Comparison of ENCODE assay signal across 25 cellular contexts in the genomic region with DNA sequence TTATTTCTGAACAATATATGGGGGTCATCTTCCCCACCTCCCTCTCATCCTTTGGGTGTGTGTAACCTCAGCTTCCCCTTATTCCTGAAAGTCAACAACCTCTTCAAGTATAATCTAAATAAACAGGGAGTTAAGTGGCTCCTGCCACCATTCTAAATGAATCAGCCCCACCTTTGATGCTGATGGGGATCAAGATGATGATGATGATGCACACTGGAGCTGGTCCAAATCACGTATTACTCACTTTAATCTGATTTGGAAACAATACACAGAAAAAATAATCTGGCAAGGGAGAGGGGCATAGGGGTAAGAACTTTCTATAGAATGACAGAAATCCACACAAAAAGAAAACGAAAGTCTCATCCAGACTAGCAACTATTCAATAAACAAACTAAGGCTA. TPM values are rescaled to one million over a fixed set of nuclear protein-coding genes. Genes with fewer than 3 reads are reported as not detected.
DNase-seq lines count a peak whose midpoint lies in the region; ATAC-seq and TF ChIP-seq lines count a peak whose summit lies in the region.
"Had no signal": no experiment of that assay in that cellular context is flagged by ENCODE, and none has a peak within 500 bp of the region (broad histone marks: within the 10 kb centered on the region; RNA-seq: fewer than 3 reads in every experiment).

No MANE protein-coding gene starts in this region.

- no peaks in the 10 kb centered on the region for H3K27me3 Mint-ChIP-seq in activated CD4-positive, alpha-beta memory T cell treated with anti-CD3 and anti-CD28 coated beads for 36 hours
- no peaks in the 10 kb centered on the region for H3K27me3 Mint-ChIP-seq in activated CD4-positive, alpha-beta memory T cell treated with anti-CD3 and anti-CD28 coated beads, Interleukin-2, amount 10 ng/mL, durations not matched to agents 7 days and 5 days
- H3K27me3 Mint-ChIP-seq in activated naive CD8-positive, alpha-beta T cell treated with anti-CD3 and anti-CD28 coated beads, Interleukin-2, amount 50 U/mL, for 24 hours: no peaks in the 10 kb centered on the region
- H3K27me3 Mint-ChIP-seq in endothelial cell (ENCODE audit: unreplicated experiment) (no peaks in the 10 kb centered on the region), WTC11 (ENCODE audit: low read depth) (no peaks in the 10 kb centered on the region)

- no peak overlapping the region for H3K4me3 Mint-ChIP-seq in activated CD4-positive, alpha-beta memory T cell treated with anti-CD3 and anti-CD28 coated beads for 36 hours
- H3K4me3 Mint-ChIP-seq in activated CD4-positive, alpha-beta memory T cell treated with anti-CD3 and anti-CD28 coated beads, Interleukin-2, amount 10 ng/mL, durations not matched to agents 7 days and 5 days: no peak overlapping the region
- no peak overlapping the region for H3K4me3 Mint-ChIP-seq in activated naive CD8-positive, alpha-beta T cell treated with anti-CD3 and anti-CD28 coated beads, Interleukin-2, amount 50 U/mL, for 24 hours
- H3K4me3 Mint-ChIP-seq in endothelial cell (ENCODE audit: unreplicated experiment) (no peak overlapping the region), WTC11 (no peak overlapping the region)
- H3K4me3 Mint-ChIP-seq: CD14-positive monocyte had no signal

- ATAC-seq in activated naive CD8-positive, alpha-beta T cell treated with anti-CD3 and anti-CD28 coated beads, Interleukin-2, amount 50 U/mL, for 24 hours: no peak
- no peak for ATAC-seq in WTC11
- ATAC-seq: HCT116, lower lobe of right lung, Panc1, sciatic nerve, upper lobe of right lung had no signal

- intact Hi-C loops in activated CD4-positive, alpha-beta memory T cell treated with anti-CD3 and anti-CD28 coated beads for 36 hours (cut with micrococcal nuclease): loop anchor here (2.0 kb wide), 1 partner anchor 388 kb away; no protein-coding TSS in a partner anchor

- H3K4me3 ChIP-seq in MG63: no peak overlapping the region
- H3K4me3 ChIP-seq: lower lobe of right lung, SJSA1, upper lobe of right lung had no signal

- TF ChIP-seq CTCF in endothelial cell (IDR thresholded peaks at IDR 0.05; ENCODE audit: unreplicated experiment): no peak
- TF ChIP-seq CTCF in WTC11 (IDR thresholded peaks at IDR 0.05): no peak

- peak overlapping the region; percentile 6 for H3K27ac Mint-ChIP-seq in activated CD4-positive, alpha-beta memory T cell treated with anti-CD3 and anti-CD28 coated beads for 36 hours
- H3K27ac Mint-ChIP-seq in activated CD4-positive, alpha-beta memory T cell treated with anti-CD3 and anti-CD28 coated beads, Interleukin-2, amount 10 ng/mL, durations not matched to agents 7 days and 5 days: no peak overlapping the region
- peak overlapping the region; percentile 4 for H3K27ac Mint-ChIP-seq in activated naive CD8-positive, alpha-beta T cell treated with anti-CD3 and anti-CD28 coated beads, Interleukin-2, amount 50 U/mL, for 24 hours
- H3K27ac Mint-ChIP-seq in endothelial cell (ENCODE audit: unreplicated experiment): no peak overlapping the region
- H3K27ac Mint-ChIP-seq in WTC11: no peak overlapping the region
- H3K27ac Mint-ChIP-seq: CD14-positive monocyte had no signal

- H3K9me3 ChIP-seq in MG63: no peaks in the 10 kb centered on the region
- H3K9me3 ChIP-seq: lower lobe of right lung, SJSA1, upper lobe of right lung had no signal

- peak; percentile 35 for DNase-seq in activated CD4-positive, alpha-beta memory T cell treated with anti-CD3 and anti-CD28 coated beads for 36 hours
- no peak for DNase-seq in activated CD4-positive, alpha-beta memory T cell treated with anti-CD3 and anti-CD28 coated beads, Interleukin-2, amount 10 ng/mL, durations not matched to agents 7 days and 5 days
- DNase-seq in Daoy (ENCODE audit: low read depth): peak; percentile 23
- peak; percentile 7 for DNase-seq in MG63
- no peak for DNase-seq in activated naive CD8-positive, alpha-beta T cell treated with anti-CD3 and anti-CD28 coated beads, Interleukin-2, amount 50 U/mL, for 24 hours
- DNase-seq in endothelial cell (ENCODE audit: low spot score): no peak
- no peak for DNase-seq in AG20443 (ENCODE audit: low spot score)
- DNase-seq in WTC11 (ENCODE audit: low spot score): no peak
- DNase-seq: activated CD4-positive, alpha-beta T cell treated with anti-CD3 and anti-CD28 coated beads, Interleukin-2, amount 50 U/mL, for 4 hours; brain microvascular endothelial cell; GF-D8; KBM-7; kidney; lower lobe of right lung; NCI-H1694; NCI-H2227 treated with DMSO at 0.1 percent for 48 hours; NK-92 treated with Interleukin-12 subunit alpha and Interleukin-12 subunit beta, amount 100 ng/mL, for 24 hours; posterior cingulate gyrus; T-helper 2 cell; upper lobe of right lung had no signal

- no peaks in the 10 kb centered on the region for H3K36me3 ChIP-seq in MG63
- H3K36me3 ChIP-seq: brain microvascular endothelial cell, lower lobe of right lung, SJSA1, upper lobe of right lung had no signal

- peaks cover 3% of the 10 kb centered on the region for H3K9me3 Mint-ChIP-seq in activated CD4-positive, alpha-beta memory T cell treated with anti-CD3 and anti-CD28 coated beads for 36 hours
- peaks cover 3% of the 10 kb centered on the region for H3K9me3 Mint-ChIP-seq in activated CD4-positive, alpha-beta memory T cell treated with anti-CD3 and anti-CD28 coated beads, Interleukin-2, amount 10 ng/mL, durations not matched to agents 7 days and 5 days
- no peaks in the 10 kb centered on the region for H3K9me3 Mint-ChIP-seq in activated naive CD8-positive, alpha-beta T cell treated with anti-CD3 and anti-CD28 coated beads, Interleukin-2, amount 50 U/mL, for 24 hours
- H3K9me3 Mint-ChIP-seq in endothelial cell (ENCODE audit: unreplicated experiment): no peaks in the 10 kb centered on the region
- no peaks in the 10 kb centered on the region for H3K9me3 Mint-ChIP-seq in WTC11
- H3K9me3 Mint-ChIP-seq: CD14-positive monocyte had no signal

- peaks cover 89% of the 10 kb centered on the region for H3K4me1 Mint-ChIP-seq in activated CD4-positive, alpha-beta memory T cell treated with anti-CD3 and anti-CD28 coated beads for 36 hours (ENCODE audit: low read depth)
- peaks cover 66% of the 10 kb centered on the region for H3K4me1 Mint-ChIP-seq in activated CD4-positive, alpha-beta memory T cell treated with anti-CD3 and anti-CD28 coated beads, Interleukin-2, amount 10 ng/mL, durations not matched to agents 7 days and 5 days
- H3K4me1 Mint-ChIP-seq in activated naive CD8-positive, alpha-beta T cell treated with anti-CD3 and anti-CD28 coated beads, Interleukin-2, amount 50 U/mL, for 24 hours: peaks cover 50% of the 10 kb centered on the region
- H3K4me1 Mint-ChIP-seq in endothelial cell (ENCODE audit: unreplicated experiment) (peaks cover 31% of the 10 kb centered on the region), WTC11 (peaks cover 77% of the 10 kb centered on the region)

- no peaks in the 10 kb centered on the region for H3K27me3 ChIP-seq in MG63
- H3K27me3 ChIP-seq: brain microvascular endothelial cell, SJSA1, upper lobe of right lung had no signal

- CTCF ChIA-PET in activated CD4-positive, alpha-beta memory T cell treated with anti-CD3 and anti-CD28 coated beads for 36 hours (lab: Charles Lee): interaction anchor here (1.8 kb wide), 1 partner anchor 33 kb away, joined by 6 read pairs; no protein-coding TSS in a partner anchor
- CTCF ChIA-PET in activated CD4-positive, alpha-beta memory T cell treated with anti-CD3 and anti-CD28 coated beads, Interleukin-2, amount 10 ng/mL, durations not matched to agents 7 days and 5 days (lab: Charles Lee): interaction anchor here (1.1 kb wide), 2 partner anchors 33 to 567 kb away, joined by 3 to 4 read pairs; no protein-coding TSS in a partner anchor
- CTCF ChIA-PET in WTC11 (lab: Charles Lee): no interaction called here

- peaks cover 10% of the 10 kb centered on the region for H3K36me3 Mint-ChIP-seq in activated CD4-positive, alpha-beta memory T cell treated with anti-CD3 and anti-CD28 coated beads for 36 hours
- peaks cover 45% of the 10 kb centered on the region for H3K36me3 Mint-ChIP-seq in activated CD4-positive, alpha-beta memory T cell treated with anti-CD3 and anti-CD28 coated beads, Interleukin-2, amount 10 ng/mL, durations not matched to agents 7 days and 5 days (ENCODE audit: low read depth)
- peaks cover 3% of the 10 kb centered on the region for H3K36me3 Mint-ChIP-seq in activated naive CD8-positive, alpha-beta T cell treated with anti-CD3 and anti-CD28 coated beads, Interleukin-2, amount 50 U/mL, for 24 hours (ENCODE audit: low read depth)
- H3K36me3 Mint-ChIP-seq in endothelial cell (ENCODE audit: low read depth, unreplicated experiment) (no peaks in the 10 kb centered on the region), WTC11 (no peaks in the 10 kb centered on the region)

- POLR2A ChIA-PET in activated CD4-positive, alpha-beta memory T cell treated with anti-CD3 and anti-CD28 coated beads for 36 hours (lab: Charles Lee): no interaction called here
- POLR2A ChIA-PET in activated CD4-positive, alpha-beta memory T cell treated with anti-CD3 and anti-CD28 coated beads, Interleukin-2, amount 10 ng/mL, durations not matched to agents 7 days and 5 days (lab: Charles Lee): interaction anchor here (0.8 to 1.0 kb wide), 2 partner anchors 29 to 31 kb away, joined by 3 read pairs; no protein-coding TSS in a partner anchor
- POLR2A ChIA-PET in WTC11 (lab: Charles Lee): no interaction called here

TF ChIP-seq in WTC11, 78 proteins besides CTCF, POLR2A, EP300 and RAD21 (continues in another document):
- no peak for TF ChIP-seq NFE2L1 (CRISPR knock-in tag; IDR thresholded peaks at IDR 0.05)
- TF ChIP-seq, protein P1, sequence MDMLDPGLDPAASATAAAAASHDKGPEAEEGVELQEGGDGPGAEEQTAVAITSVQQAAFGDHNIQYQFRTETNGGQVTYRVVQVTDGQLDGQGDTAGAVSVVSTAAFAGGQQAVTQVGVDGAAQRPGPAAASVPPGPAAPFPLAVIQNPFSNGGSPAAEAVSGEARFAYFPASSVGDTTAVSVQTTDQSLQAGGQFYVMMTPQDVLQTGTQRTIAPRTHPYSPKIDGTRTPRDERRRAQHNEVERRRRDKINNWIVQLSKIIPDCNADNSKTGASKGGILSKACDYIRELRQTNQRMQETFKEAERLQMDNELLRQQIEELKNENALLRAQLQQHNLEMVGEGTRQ (CRISPR knock-in tag; IDR thresholded peaks at IDR 0.05): no peak
- TF ChIP-seq, protein P2, sequence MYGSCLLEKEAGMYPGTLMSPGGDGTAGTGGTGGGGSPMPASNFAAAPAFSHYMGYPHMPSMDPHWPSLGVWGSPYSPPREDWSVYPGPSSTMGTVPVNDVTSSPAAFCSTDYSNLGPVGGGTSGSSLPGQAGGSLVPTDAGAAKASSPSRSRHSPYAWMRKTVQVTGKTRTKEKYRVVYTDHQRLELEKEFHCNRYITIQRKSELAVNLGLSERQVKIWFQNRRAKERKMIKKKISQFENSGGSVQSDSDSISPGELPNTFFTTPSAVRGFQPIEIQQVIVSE (CRISPR knock-in tag; IDR thresholded peaks at IDR 0.05; ENCODE audit: borderline replicate concordance): no peak

RNA-seq across cellular contexts. Expression of a gene that starts 7.1 kb away (rescaled TPM):
- total RNA-seq in activated CD4-positive, alpha-beta memory T cell treated with anti-CD3 and anti-CD28 coated beads for 36 hours: 10 to 100 TPM; 24.8 to 25.0 TPM
- total RNA-seq in activated CD4-positive, alpha-beta memory T cell treated with anti-CD3 and anti-CD28 coated beads, Interleukin-2, amount 10 ng/mL, durations not matched to agents 7 days and 5 days: 10 to 100 TPM; 24.2 to 27.6 TPM
- 7.2 and 11.3 TPM in 2 replicates for total RNA-seq in Daoy (2014; rRNA removed; shearing (Covaris generic))
- 1.9 and 5.9 TPM in 2 replicates for total RNA-seq in MG63 (2014; rRNA removed; shearing (Covaris generic); ENCODE audit: low replicate concordance)
- 29.9 TPM for total RNA-seq in endothelial cell (ENCODE audit: unreplicated experiment)
- total RNA-seq in WTC11 (2021): 16.8 to 20.2 TPM (median 19.2 TPM) in 3 replicates

Comparison
In these comparisons a context has a peak if more than half of its experiments do, and no peak if none do; other contexts are left out.
1. DNase-seq: peak in activated CD4-positive, alpha-beta memory T cell treated with anti-CD3 and anti-CD28 coated beads for 36 hours (single experiment), Daoy (single experiment) and MG63 (single experiment); none in activated CD4-positive, alpha-beta memory T cell treated with anti-CD3 and anti-CD28 coated beads, Interleukin-2, amount 10 ng/mL, durations not matched to agents 7 days and 5 days (single experiment), activated naive CD8-positive, alpha-beta T cell treated with anti-CD3 and anti-CD28 coated beads, Interleukin-2, amount 50 U/mL, for 24 hours (single experiment), endothelial cell (single experiment), AG20443 (single experiment) and WTC11 (single experiment).
2. H3K27ac Mint-ChIP-seq: peak in activated CD4-positive, alpha-beta memory T cell treated with anti-CD3 and anti-CD28 coated beads for 36 hours (single experiment) and activated naive CD8-positive, alpha-beta T cell treated with anti-CD3 and anti-CD28 coated beads, Interleukin-2, amount 50 U/mL, for 24 hours (single experiment); none in activated CD4-positive, alpha-beta memory T cell treated with anti-CD3 and anti-CD28 coated beads, Interleukin-2, amount 10 ng/mL, durations not matched to agents 7 days and 5 days (single experiment), endothelial cell (single experiment) and WTC11 (single experiment).